ENCODE assay signal across 1 cellular context in genomic region chr12:56684745-56685369, GRCh38.
TF ChIP-seq lines count a peak whose summit lies in the region.

No MANE protein-coding gene starts in this region.

TF ChIP-seq in HepG2, 621 proteins besides CTCF, POLR2A, EP300 and RAD21:
- TF ChIP-seq ZBTB43 (CRISPR knock-in tag; conservative IDR thresholded peaks at IDR 0.05): no peak
- TF ChIP-seq CEBPG (CRISPR knock-in tag; IDR thresholded peaks at IDR 0.05): no peak
- no peak for TF ChIP-seq TSC22D2 (CRISPR knock-in tag; IDR thresholded peaks at IDR 0.05; ENCODE audit: borderline replicate concordance)
- TF ChIP-seq ZBTB26 (CRISPR knock-in tag; IDR thresholded peaks at IDR 0.05; ENCODE audit: borderline replicate concordance): no peak
- no peak for TF ChIP-seq ZBED4 (CRISPR knock-in tag; IDR thresholded peaks at IDR 0.05; ENCODE audit: borderline replicate concordance)
- no peak for TF ChIP-seq NR2C2 (CRISPR knock-in tag; IDR thresholded peaks at IDR 0.05; ENCODE audit: borderline replicate concordance)
- no peak for TF ChIP-seq ZBTB34 (CRISPR knock-in tag; IDR thresholded peaks at IDR 0.05)
- TF ChIP-seq ZFP82 (CRISPR knock-in tag; IDR thresholded peaks at IDR 0.05; ENCODE audit: borderline replicate concordance): no peak
- TF ChIP-seq ZNF207 (IDR thresholded peaks at IDR 0.05; ENCODE audit: borderline replicate concordance): no peak
- TF ChIP-seq KIAA2018 (CRISPR knock-in tag; IDR thresholded peaks at IDR 0.05; ENCODE audit: borderline replicate concordance): no peak
- no peak for TF ChIP-seq TEF (CRISPR knock-in tag; IDR thresholded peaks at IDR 0.05)
- TF ChIP-seq ZNF792 (CRISPR knock-in tag; IDR thresholded peaks at IDR 0.05): no peak
- no peak for TF ChIP-seq HOXD1 (CRISPR knock-in tag; IDR thresholded peaks at IDR 0.05)
- TF ChIP-seq GTF3A (CRISPR knock-in tag; conservative IDR thresholded peaks at IDR 0.05): no peak
- TF ChIP-seq ZNF660 (CRISPR knock-in tag; IDR thresholded peaks at IDR 0.05; ENCODE audit: borderline replicate concordance, low read depth): no peak
- no peak for TF ChIP-seq SMC3 (IDR thresholded peaks at IDR 0.05; ENCODE audit: low read length)
- no peak for TF ChIP-seq ZNF407 (CRISPR knock-in tag; IDR thresholded peaks at IDR 0.05; ENCODE audit: not compliant biosample characterization)
